8 cellular contexts compared by ENCODE assay signal in the genomic region with DNA sequence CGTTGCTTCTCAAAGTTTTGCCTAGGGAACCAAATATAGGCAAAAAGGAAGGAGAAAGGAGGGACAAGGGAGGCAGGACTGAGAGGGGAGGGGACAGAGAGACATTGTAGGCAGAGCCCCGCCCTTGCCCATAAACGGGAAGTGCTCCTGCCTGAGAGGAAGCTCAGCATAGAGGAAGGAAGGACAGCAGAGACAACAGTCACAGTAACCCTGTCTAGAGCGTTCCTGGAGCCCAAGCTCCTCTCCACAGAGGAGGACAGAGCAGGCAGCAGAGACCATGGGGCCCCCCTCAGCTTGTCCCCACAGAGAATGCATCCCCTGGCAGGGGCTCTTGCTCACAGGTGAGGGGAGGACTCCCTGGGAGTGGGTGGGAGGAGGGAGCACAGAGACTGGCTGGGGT. TPM values are rescaled to one million over a fixed set of nuclear protein-coding genes. Genes with fewer than 3 reads are reported as not detected.
DNase-seq lines count a peak whose midpoint lies in the region; ATAC-seq and TF ChIP-seq lines count a peak whose summit lies in the region.

A gene (plus strand): TSS at position 169 of the 400 bp plus-strand sequence. CDS start 109 bp downstream, at position 278.

- peaks cover 60% of the 10 kb centered on the region for H3K36me3 Mint-ChIP-seq in CD4-positive, alpha-beta T cell (ENCODE audit: low read depth)
- H3K36me3 Mint-ChIP-seq in T-helper 17 cell (ENCODE audit: low read depth) (peaks cover 2% of the 10 kb centered on the region), endothelial cell (ENCODE audit: low read depth, unreplicated experiment) (peaks cover 73% of the 10 kb centered on the region)

- H3K4me1 Mint-ChIP-seq in CD4-positive, alpha-beta T cell (ENCODE audit: low read depth): peaks cover 29% of the 10 kb centered on the region
- H3K4me1 Mint-ChIP-seq in T-helper 17 cell (peaks cover 21% of the 10 kb centered on the region), endothelial cell (ENCODE audit: unreplicated experiment) (peaks cover 13% of the 10 kb centered on the region)

- no peaks in the 10 kb centered on the region for H3K9me3 Mint-ChIP-seq in CD4-positive, alpha-beta T cell
- H3K9me3 Mint-ChIP-seq in endothelial cell (ENCODE audit: unreplicated experiment): peaks cover 11% of the 10 kb centered on the region

- H3K27me3 ChIP-seq in CD4-positive, alpha-beta T cell (ENCODE audit: control insufficient read depth, insufficient read depth, low read length): no peaks in the 10 kb centered on the region
- H3K27me3 ChIP-seq in suprapubic skin (peaks cover 17% of the 10 kb centered on the region), vagina (no peaks in the 10 kb centered on the region)

- intact Hi-C loops in CD4-positive, alpha-beta T cell (cut with DNase I, micrococcal nuclease): loop anchor here in 1 of 2 experiments (10.0 kb wide), 1 partner anchor 371 kb away; no protein-coding TSS in a partner anchor
- intact Hi-C loops in vagina (cut with DNase I): no loop called here

- peak; percentile 99 for ATAC-seq in CD4-positive, alpha-beta T cell (ENCODE audit: poor library complexity)
- ATAC-seq in HG02588 (IDR thresholded peaks at IDR 0.05; ENCODE audit: unreplicated experiment) (peak; percentile 62), T-helper 17 cell (peak; percentile 98), HG02970 (IDR thresholded peaks at IDR 0.05; ENCODE audit: low FRiP score, unreplicated experiment) (no peak)

- no peak for TF ChIP-seq EP300 in suprapubic skin (IDR thresholded peaks at IDR 0.05)

- peak in 7 of 10 experiments; percentile 28 to 62 (median 46) for DNase-seq in CD4-positive, alpha-beta T cell
- DNase-seq in T-helper 17 cell (no peak), endothelial cell (ENCODE audit: low spot score) (no peak), suprapubic skin (ENCODE audit: low spot score in 2 of 2) (no peak), vagina (ENCODE audit: extremely low spot score in 2 of 2) (no peak)
- DNase-seq in stimulated activated CD4-positive, alpha-beta T cell treated with anti-CD3 and anti-CD28 coated beads, Interleukin-4, amount 100 ng/mL, for 4 hours: peak; percentile 42 to 45

- peak within 1 kb of the TSS; percentile 51 for H3K27ac ChIP-seq in CD4-positive, alpha-beta T cell (ENCODE audit: low read depth, low read length)
- H3K27ac ChIP-seq in suprapubic skin (no peak within 1 kb of the TSS), vagina (no peak within 1 kb of the TSS)

- H3K36me3 ChIP-seq in suprapubic skin (no peaks in the 10 kb centered on the region), vagina (no peaks in the 10 kb centered on the region)

- H3K9me3 ChIP-seq in CD4-positive, alpha-beta T cell (ENCODE audit: control insufficient read depth, low read length): peaks cover 5% of the 10 kb centered on the region
- H3K9me3 ChIP-seq in T-helper 17 cell (ENCODE audit: control insufficient read depth, low read length, poor library complexity, severe bottlenecking): no peaks in the 10 kb centered on the region
- no peaks in the 10 kb centered on the region for H3K9me3 ChIP-seq in suprapubic skin
- H3K9me3 ChIP-seq in vagina: no peaks in the 10 kb centered on the region

- CTCF ChIA-PET in CD4-positive, alpha-beta T cell (lab: Charles Lee): interaction anchor here (1.1 kb wide), 1 partner anchor 13 kb away, joined by 3 read pairs; no protein-coding TSS in a partner anchor

- H3K4me1 ChIP-seq in suprapubic skin (no peaks in the 10 kb centered on the region), vagina (no peaks in the 10 kb centered on the region)

- H3K27ac Mint-ChIP-seq in CD4-positive, alpha-beta T cell: peak within 1 kb of the TSS; percentile 73
- H3K27ac Mint-ChIP-seq in T-helper 17 cell (peak within 1 kb of the TSS; percentile 91), endothelial cell (ENCODE audit: unreplicated experiment) (peak within 1 kb of the TSS; percentile 74)

- peak within 1 kb of the TSS; percentile 59 for H3K4me3 Mint-ChIP-seq in CD4-positive, alpha-beta T cell
- H3K4me3 Mint-ChIP-seq in T-helper 17 cell (peak within 1 kb of the TSS; percentile 88), endothelial cell (ENCODE audit: unreplicated experiment) (peak within 1 kb of the TSS; percentile 72)

- POLR2A ChIA-PET in CD4-positive, alpha-beta T cell (lab: Charles Lee): interaction anchor here (0.5 to 2.0 kb wide), 13 partner anchors 10 to 312 kb away, joined by 3 to 8 read pairs (median 4); a partner anchor contains a TSS

- WGBS in suprapubic skin: 15% methylated on average over 4 of the region's 4 CpGs

- H3K4me3 ChIP-seq in suprapubic skin: no peak within 1 kb of the TSS
- H3K4me3 ChIP-seq in vagina: no peak within 1 kb of the TSS

- TF ChIP-seq CTCF in CD4-positive, alpha-beta T cell (IDR thresholded peaks at IDR 0.05): no peak
- TF ChIP-seq CTCF in endothelial cell (IDR thresholded peaks at IDR 0.05; ENCODE audit: unreplicated experiment) (no peak), suprapubic skin (IDR thresholded peaks at IDR 0.05) (no peak), vagina (IDR thresholded peaks at IDR 0.05) (no peak)

- H3K27me3 Mint-ChIP-seq in CD4-positive, alpha-beta T cell: no peaks in the 10 kb centered on the region
- no peaks in the 10 kb centered on the region for H3K27me3 Mint-ChIP-seq in T-helper 17 cell
- peaks cover 3% of the 10 kb centered on the region for H3K27me3 Mint-ChIP-seq in endothelial cell (ENCODE audit: unreplicated experiment)

- TF ChIP-seq POLR2A in suprapubic skin (IDR thresholded peaks at IDR 0.05) (no peak), vagina (IDR thresholded peaks at IDR 0.05) (no peak)

RNA-seq across cellular contexts. Expression of the gene that starts here (rescaled TPM):
- total RNA-seq in CD4-positive, alpha-beta T cell: 10 to 100 TPM; 30.7 to 34.9 TPM
- total RNA-seq in T-helper 17 cell (10 to 100 TPM; 40.5 to 44.4 TPM), endothelial cell (ENCODE audit: unreplicated experiment) (74.1 TPM), suprapubic skin (1 to 10 TPM in 1 of 4 donors, not detected in 3; 2.3 TPM), vagina (not detected)

Comparison
In these comparisons a context has a peak if more than half of its experiments do, and no peak if none do; other contexts are left out.
1. RNA of the gene that starts here (total RNA-seq): 74.1 TPM in endothelial cell (single experiment), 40.5 to 44.4 TPM in T-helper 17 cell and 30.7 to 34.9 TPM in CD4-positive, alpha-beta T cell; 2.3 TPM in suprapubic skin and not detected in vagina (single experiment); every median in the first group is over 4 times any median in the second.
2. DNase-seq: peak in CD4-positive, alpha-beta T cell (7 of 10) and stimulated activated CD4-positive, alpha-beta T cell treated with anti-CD3 and anti-CD28 coated beads, Interleukin-4, amount 100 ng/mL, for 4 hours (2 of 2); none in T-helper 17 cell (0 of 3), endothelial cell (single experiment), suprapubic skin (0 of 2) and vagina (0 of 2).
3. Peak in every context shown above with its lines, with median percentiles within 50 percentile points of each other: H3K27ac Mint-ChIP-seq and H3K4me3 Mint-ChIP-seq.